32 cellular contexts compared by ENCODE assay signal in the genomic region with DNA sequence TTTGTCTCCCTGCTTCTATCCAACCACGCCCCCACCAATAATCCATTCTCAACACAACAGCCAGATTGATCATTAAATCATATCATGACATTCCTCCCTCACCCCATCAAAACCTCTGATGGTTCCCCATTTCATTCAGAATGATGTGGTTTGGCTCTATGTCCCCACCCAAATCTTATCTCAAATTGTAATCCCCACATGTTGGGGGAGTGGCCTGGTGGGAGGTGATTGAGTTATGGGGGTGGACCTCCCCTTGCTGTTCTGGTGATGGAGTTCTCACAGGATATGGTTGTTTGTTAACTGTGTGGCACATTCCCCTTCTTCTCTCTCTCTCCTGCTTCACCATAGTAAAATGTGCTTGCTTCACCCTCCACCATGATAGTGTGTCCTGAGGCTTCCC. TPM values are rescaled to one million over a fixed set of nuclear protein-coding genes. Genes with fewer than 3 reads are reported as not detected.
DNase-seq lines count a peak whose midpoint lies in the region; ATAC-seq, FAIRE-seq and TF ChIP-seq lines count a peak whose summit lies in the region.
"Had no signal": no experiment of that assay in that cellular context is flagged by ENCODE, and none has a peak within 500 bp of the region (broad histone marks: within the 10 kb centered on the region; RNA-seq: fewer than 3 reads in every experiment).

No MANE protein-coding gene starts in this region.

- no peaks in the 10 kb centered on the region for H3K9me3 Mint-ChIP-seq in Caco-2 (ENCODE audit: unreplicated experiment)
- H3K9me3 Mint-ChIP-seq in activated CD8-positive, alpha-beta T cell treated with anti-CD3 and anti-CD28 coated beads, Interleukin-2, amount 10 ng/mL, durations not matched to agents 7 days and 5 days (ENCODE audit: insufficient read depth) = no peaks in the 10 kb centered on the region

- FAIRE-seq in urothelium cell line (lab: Jason Lieb, UNC) = no peak
- FAIRE-seq: A549, GM12891, HTR-8/SVneo had no signal

- no peaks in the 10 kb centered on the region for H3K4me1 ChIP-seq in Caco-2
- H3K4me1 ChIP-seq in Panc1 (ENCODE audit: control insufficient read depth, insufficient read depth, low read length) = no peaks in the 10 kb centered on the region
- H3K4me1 ChIP-seq: A549 had no signal

- CTCF ChIA-PET in Caco-2 (lab: Charles Lee) (no interaction called here), Panc1 (lab: Charles Lee) (no interaction called here)
- CTCF ChIA-PET in activated CD8-positive, alpha-beta T cell treated with anti-CD3 and anti-CD28 coated beads, Interleukin-2, amount 10 ng/mL, durations not matched to agents 7 days and 5 days (lab: Charles Lee) = interaction anchor here (0.6 kb wide), 1 partner anchor 362 kb away, joined by 3 read pairs; no protein-coding TSS in a partner anchor

- H3K27ac ChIP-seq in Panc1 (ENCODE audit: low read length) = no peak overlapping the region
- H3K27ac ChIP-seq: A549, PC-9, RWPE1 had no signal

- in situ Hi-C loops in Panc1 (cut with HindIII; ENCODE audit: low pct_unique_long_range_greater_than_20kb, low sequenced_read_pairs) = no loop called here

- no peaks in the 10 kb centered on the region for H3K27me3 Mint-ChIP-seq in Caco-2 (ENCODE audit: insufficient read depth, unreplicated experiment)
- no peaks in the 10 kb centered on the region for H3K27me3 Mint-ChIP-seq in activated CD8-positive, alpha-beta T cell treated with anti-CD3 and anti-CD28 coated beads, Interleukin-2, amount 10 ng/mL, durations not matched to agents 7 days and 5 days (ENCODE audit: low read depth)
- H3K27me3 Mint-ChIP-seq: CD4-positive, alpha-beta memory T cell had no signal

- DNase-seq in Caco-2 (no peak), Panc1 (ENCODE audit: low read depth, low spot score) (no peak), erythroblast (lab: John Stamatoyannopoulos, UW) (peak; percentile 50 to 71), SW480 (ENCODE audit: low spot score) (no peak), urothelium cell line (ENCODE audit: low spot score) (no peak), NCI-H1105 treated with DMSO at 0.1 percent for 48 hours (lab: John Stamatoyannopoulos, UW) (no peak)
- no peak for DNase-seq in activated CD8-positive, alpha-beta T cell treated with anti-CD3 and anti-CD28 coated beads, Interleukin-2, amount 10 ng/mL, durations not matched to agents 7 days and 5 days
- DNase-seq: C1 segment of cervical spinal cord; CD4-positive, alpha-beta memory T cell; DMS 273 treated with DMSO at 0.1 percent for 48 hours; DMS79; EL; GDM1; GOT3; HCEC 1CT; KBM-7; MV-4-11; NCI-H1105; NCI-H146; NCI-H1930; NCI-H2107; NCI-H524; NCI-H774; PC-9; SHP77 had no signal

- no peak for TF ChIP-seq POLR2A in erythroblast (IDR thresholded peaks at IDR 0.05; ENCODE audit: low read length)

- H3K4me3 ChIP-seq in Caco-2 (ENCODE audit: low read depth, low read length) = no peak overlapping the region
- H3K4me3 ChIP-seq in Panc1 (ENCODE audit: low read depth in 2 of 2, low read length in 2 of 2) = no peak overlapping the region
- H3K4me3 ChIP-seq: A549, PC-9 had no signal

- H3K27me3 ChIP-seq in Caco-2 (replicated peaks; ENCODE audit: control insufficient read depth, insufficient read depth, low read length) = no peaks in the 10 kb centered on the region
- H3K27me3 ChIP-seq in Panc1 (ENCODE audit: control insufficient read depth, insufficient read depth, low read length) = no peaks in the 10 kb centered on the region

- peaks cover 13% of the 10 kb centered on the region for H3K4me1 Mint-ChIP-seq in Caco-2 (ENCODE audit: low read depth, unreplicated experiment)
- H3K4me1 Mint-ChIP-seq in activated CD8-positive, alpha-beta T cell treated with anti-CD3 and anti-CD28 coated beads, Interleukin-2, amount 10 ng/mL, durations not matched to agents 7 days and 5 days (ENCODE audit: low read depth) = peaks cover 3% of the 10 kb centered on the region

- intact Hi-C loops in Caco-2 (cut with micrococcal nuclease; ENCODE audit: unreplicated experiment) (no loop called here), Panc1 (cut with micrococcal nuclease; ENCODE audit: unreplicated experiment) (no loop called here)

- no peaks in the 10 kb centered on the region for H3K9me3 ChIP-seq in Caco-2
- no peaks in the 10 kb centered on the region for H3K9me3 ChIP-seq in Panc1 (ENCODE audit: control insufficient read depth, insufficient read depth, low read depth, low read length)
- H3K9me3 ChIP-seq: A549 had no signal

- no peak overlapping the region for H3K4me3 Mint-ChIP-seq in Caco-2 (ENCODE audit: unreplicated experiment)
- H3K4me3 Mint-ChIP-seq in activated CD8-positive, alpha-beta T cell treated with anti-CD3 and anti-CD28 coated beads, Interleukin-2, amount 10 ng/mL, durations not matched to agents 7 days and 5 days = no peak overlapping the region
- H3K4me3 Mint-ChIP-seq: CD4-positive, alpha-beta memory T cell had no signal

- H3K36me3 Mint-ChIP-seq in Caco-2 (ENCODE audit: insufficient read depth, unreplicated experiment) = peaks cover 47% of the 10 kb centered on the region
- H3K36me3 Mint-ChIP-seq in activated CD8-positive, alpha-beta T cell treated with anti-CD3 and anti-CD28 coated beads, Interleukin-2, amount 10 ng/mL, durations not matched to agents 7 days and 5 days (ENCODE audit: low read depth) = peaks cover 35% of the 10 kb centered on the region

- peak overlapping the region; percentile 37 for H3K27ac Mint-ChIP-seq in Caco-2 (ENCODE audit: unreplicated experiment)
- peak overlapping the region; percentile 41 for H3K27ac Mint-ChIP-seq in activated CD8-positive, alpha-beta T cell treated with anti-CD3 and anti-CD28 coated beads, Interleukin-2, amount 10 ng/mL, durations not matched to agents 7 days and 5 days

- BruUV-seq in Caco-2 (replicated peaks; lab: Mats Ljungman, UMichigan) = no TSS peak
- BruUV-seq in Panc1 (replicated peaks; lab: Mats Ljungman, UMichigan) = TSS peak; percentile 56

- ATAC-seq in Panc1 = no peak
- ATAC-seq in activated CD8-positive, alpha-beta T cell treated with anti-CD3 and anti-CD28 coated beads, Interleukin-2, amount 10 ng/mL, durations not matched to agents 7 days and 5 days = no peak
- ATAC-seq: A549 had no signal

- POLR2A ChIA-PET in Caco-2 (lab: Charles Lee) (no interaction called here), Panc1 (lab: Charles Lee) (no interaction called here)
- POLR2A ChIA-PET in activated CD8-positive, alpha-beta T cell treated with anti-CD3 and anti-CD28 coated beads, Interleukin-2, amount 10 ng/mL, durations not matched to agents 7 days and 5 days (lab: Charles Lee) = no interaction called here

- H3K36me3 ChIP-seq in Caco-2 (ENCODE audit: control insufficient read depth, insufficient read depth, low read length) (no peaks in the 10 kb centered on the region), Panc1 (ENCODE audit: control insufficient read depth, insufficient read depth, low read length) (peaks cover 2% of the 10 kb centered on the region; the same call in 1 of the 2 replicates)

- TF ChIP-seq CTCF in Caco-2 (IDR thresholded peaks at IDR 0.05; ENCODE audit: insufficient read depth in 1 of 2, low read depth in 1 of 2, low read length in 1 of 2, severe bottlenecking in 1 of 2, unreplicated experiment in 1 of 2) (no peak), Panc1 (IDR thresholded peaks at IDR 0.05) (no peak)

RNA-seq across cellular contexts. Expression of gene TRMT2B, which starts 23.3 kb away (rescaled TPM):
- 23.6 and 28.1 TPM in 2 replicates for total RNA-seq in Caco-2 (2022)
- total RNA-seq in Panc1 (2021; ENCODE audit: unreplicated experiment) = 39.7 TPM
- polyA plus RNA-seq in Panc1 (2012; ENCODE audit: insufficient read length) = 15.8 TPM
- 10 to 100 TPM; 23.2 to 24.1 TPM for total RNA-seq in activated CD8-positive, alpha-beta T cell treated with anti-CD3 and anti-CD28 coated beads, Interleukin-2, amount 10 ng/mL, durations not matched to agents 7 days and 5 days

RNA-seq across cellular contexts. Expression of gene TMEM35A, which starts 50.1 kb away (rescaled TPM):
- total RNA-seq in Caco-2 (2022) (not detected in 2 replicates), Panc1 (2021; ENCODE audit: unreplicated experiment) (not detected)
- not detected for polyA plus RNA-seq in Panc1 (2012; ENCODE audit: insufficient read length)
- total RNA-seq in activated CD8-positive, alpha-beta T cell treated with anti-CD3 and anti-CD28 coated beads, Interleukin-2, amount 10 ng/mL, durations not matched to agents 7 days and 5 days = not detected
- total RNA-seq: CD4-positive, alpha-beta memory T cell; MCF 10A; PC-9; SK-MEL-5 had no signal
- polyA plus RNA-seq: A549; CD4-positive, alpha-beta memory T cell had no signal

RNA-seq across cellular contexts. Expression of gene ARL13A, which starts 59.1 kb away (rescaled TPM):
- not detected in 2 replicates for total RNA-seq in Caco-2 (2022)
- not detected for total RNA-seq in Panc1 (2021; ENCODE audit: unreplicated experiment)
- polyA plus RNA-seq in Panc1 (2012; ENCODE audit: insufficient read length) = 0.33 TPM
- not detected for total RNA-seq in activated CD8-positive, alpha-beta T cell treated with anti-CD3 and anti-CD28 coated beads, Interleukin-2, amount 10 ng/mL, durations not matched to agents 7 days and 5 days
- total RNA-seq: CD4-positive, alpha-beta memory T cell; LHCN-M2; MCF 10A; PC-9; SK-MEL-5 had no signal
- polyA plus RNA-seq: CD4-positive, alpha-beta memory T cell had no signal

Comparison
In these comparisons a context has a peak if more than half of its experiments do, and no peak if none do; other contexts are left out.
1. DNase-seq: peak in erythroblast (2 of 2); none in Caco-2 (0 of 2), Panc1 (single experiment), activated CD8-positive, alpha-beta T cell treated with anti-CD3 and anti-CD28 coated beads, Interleukin-2, amount 10 ng/mL, durations not matched to agents 7 days and 5 days (single experiment), SW480 (single experiment), urothelium cell line (single experiment) and NCI-H1105 treated with DMSO at 0.1 percent for 48 hours (single experiment).